12 cellular contexts compared by ENCODE assay signal in genomic region chr6:149334201-149334600, GRCh38. TPM values are rescaled to one million over a fixed set of nuclear protein-coding genes. Genes with fewer than 3 reads are reported as not detected.
DNase-seq lines count a peak whose midpoint lies in the region; ATAC-seq and TF ChIP-seq lines count a peak whose summit lies in the region.
"Had no signal": no experiment of that assay in that cellular context is flagged by ENCODE, and none has a peak within 500 bp of the region (broad histone marks: within the 10 kb centered on the region; RNA-seq: fewer than 3 reads in every experiment).

No MANE protein-coding gene starts in this region.

- H3K27me3 ChIP-seq in left lung: no peaks in the 10 kb centered on the region
- no peaks in the 10 kb centered on the region for H3K27me3 ChIP-seq in MG63
- no peaks in the 10 kb centered on the region for H3K27me3 ChIP-seq in heart right ventricle

- no peak overlapping the region for H3K27ac ChIP-seq in HEK293 (ENCODE audit: extremely low read depth, low read depth, low read length)
- H3K27ac ChIP-seq in left lung: peak overlapping the region; percentile 4 to 8
- H3K27ac ChIP-seq in heart right ventricle: no peak overlapping the region

- POLR2A ChIA-PET in HEK293 (lab: Yijun Ruan, JAX): interaction anchor here (1.1 kb wide), 1 partner anchor 9 kb away, joined by 5 read pairs; no protein-coding TSS in a partner anchor

- H3K36me3 ChIP-seq in HEK293 (ENCODE audit: control insufficient read depth in 2 of 2, insufficient read depth in 1 of 2, low read length in 2 of 2) (no peaks in the 10 kb centered on the region), left lung (no peaks in the 10 kb centered on the region), MG63 (no peaks in the 10 kb centered on the region), heart right ventricle (no peaks in the 10 kb centered on the region)

- ATAC-seq in left lung (no peak), HG03571 (IDR thresholded peaks at IDR 0.05; ENCODE audit: unreplicated experiment) (no peak), heart right ventricle (no peak)

- in situ Hi-C loops in ACHN (cut with HindIII; ENCODE audit: low pct_ligation_motif_present, low pct_unique_long_range_greater_than_20kb, low sequenced_read_pairs): no loop called here

- WGBS in heart right ventricle, 2 donors: 55 to 57% methylated on average over 3 of the region's 3 CpGs

- no peak overlapping the region for H3K4me3 ChIP-seq in HEK293 (ENCODE audit: low read depth, low read length)
- H3K4me3 ChIP-seq in left lung: no peak overlapping the region
- no peak overlapping the region for H3K4me3 ChIP-seq in MG63
- H3K4me3 ChIP-seq in heart right ventricle: no peak overlapping the region

- no peak for TF ChIP-seq CTCF in HEK293 (tag by site-specific recombination; IDR thresholded peaks at IDR 0.05)
- no peak for TF ChIP-seq CTCF in left lung (IDR thresholded peaks at IDR 0.05)
- no peak for TF ChIP-seq CTCF in heart right ventricle (IDR thresholded peaks at IDR 0.05)

- intact Hi-C loops in left lung (cut with DNase I) (no loop called here), heart right ventricle (cut with DNase I) (no loop called here)

- DNase-seq in ACHN: peak; percentile 48
- peak; percentile 73 for DNase-seq in astrocyte of the hippocampus (ENCODE audit: low read depth, low spot score)
- no peak for DNase-seq in left lung
- no peak for DNase-seq in NCI-H2081 (lab: John Stamatoyannopoulos, UW)
- DNase-seq in MG63: no peak
- DNase-seq in heart right ventricle: no peak
- DNase-seq: cerebellar nuclear complex, DMS 273 treated with DMSO at 0.1 percent for 48 hours, NCI-H526 treated with DMSO at 0.1 percent for 48 hours, posterior cingulate gyrus had no signal

- CTCF ChIA-PET in HEK293 (lab: Yijun Ruan, JAX): interaction anchor here (1.3 kb wide), 1 partner anchor 9 kb away, joined by 4 read pairs; no protein-coding TSS in a partner anchor

- no peaks in the 10 kb centered on the region for H3K9me3 ChIP-seq in HEK293 (ENCODE audit: control insufficient read depth, insufficient read depth, low read depth, low read length)
- no peaks in the 10 kb centered on the region for H3K9me3 ChIP-seq in left lung
- H3K9me3 ChIP-seq in MG63: no peaks in the 10 kb centered on the region; the same call in 1 of the 2 replicates
- H3K9me3 ChIP-seq in heart right ventricle: no peaks in the 10 kb centered on the region

- H3K4me1 ChIP-seq in HEK293 (ENCODE audit: control insufficient read depth, insufficient read depth, low read length) (peaks cover 40% of the 10 kb centered on the region), left lung (peaks cover 41 to 96% of the 10 kb centered on the region in 2 donors), heart right ventricle (peaks cover 5 to 97% (median 84%) of the 10 kb centered on the region in 9 donors)

TF ChIP-seq in HEK293, 187 proteins besides CTCF, POLR2A, EP300 and RAD21:
- no peak for TF ChIP-seq ZNF776 (tag by site-specific recombination; IDR thresholded peaks at IDR 0.05; ENCODE audit: borderline replicate concordance)
- peak; percentile 92 for TF ChIP-seq ZNF121 (tag by site-specific recombination; IDR thresholded peaks at IDR 0.05)
- TF ChIP-seq, protein P1, sequence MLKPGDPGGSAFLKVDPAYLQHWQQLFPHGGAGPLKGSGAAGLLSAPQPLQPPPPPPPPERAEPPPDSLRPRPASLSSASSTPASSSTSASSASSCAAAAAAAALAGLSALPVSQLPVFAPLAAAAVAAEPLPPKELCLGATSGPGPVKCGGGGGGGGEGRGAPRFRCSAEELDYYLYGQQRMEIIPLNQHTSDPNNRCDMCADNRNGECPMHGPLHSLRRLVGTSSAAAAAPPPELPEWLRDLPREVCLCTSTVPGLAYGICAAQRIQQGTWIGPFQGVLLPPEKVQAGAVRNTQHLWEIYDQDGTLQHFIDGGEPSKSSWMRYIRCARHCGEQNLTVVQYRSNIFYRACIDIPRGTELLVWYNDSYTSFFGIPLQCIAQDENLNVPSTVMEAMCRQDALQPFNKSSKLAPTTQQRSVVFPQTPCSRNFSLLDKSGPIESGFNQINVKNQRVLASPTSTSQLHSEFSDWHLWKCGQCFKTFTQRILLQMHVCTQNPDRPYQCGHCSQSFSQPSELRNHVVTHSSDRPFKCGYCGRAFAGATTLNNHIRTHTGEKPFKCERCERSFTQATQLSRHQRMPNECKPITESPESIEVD (tag by site-specific recombination; IDR thresholded peaks at IDR 0.05): 0 out of 2 replicates have a peak, but pooled peaks have one; percentile 5

RNA-seq across cellular contexts. Expression of gene TAB2, which starts 16.7 kb away (rescaled TPM):
- total RNA-seq in left lung (10 to 100 TPM; 49.3 to 51.2 TPM), heart right ventricle (10 to 100 TPM; 49.1 to 72.5 (median 55.6) TPM)
- total RNA-seq in MG63 (2014; rRNA removed; shearing (Covaris generic); ENCODE audit: low replicate concordance): 27.3 and 49.3 TPM in 2 replicates
- 10 to 100 TPM; 13.6 to 22.5 TPM for polyA plus RNA-seq in heart right ventricle

Comparison
In these comparisons a context has a peak if more than half of its experiments do, and no peak if none do; other contexts are left out.
1. DNase-seq: peak in ACHN (single experiment) and astrocyte of the hippocampus (single experiment); none in left lung (0 of 2), NCI-H2081 (0 of 2), MG63 (single experiment) and heart right ventricle (0 of 2).
2. H3K27ac ChIP-seq: peak in left lung (2 of 2); none in HEK293 (single experiment) and heart right ventricle (0 of 10).